Comparison of ENCODE assay signal across 23 cellular contexts in the genomic region with DNA sequence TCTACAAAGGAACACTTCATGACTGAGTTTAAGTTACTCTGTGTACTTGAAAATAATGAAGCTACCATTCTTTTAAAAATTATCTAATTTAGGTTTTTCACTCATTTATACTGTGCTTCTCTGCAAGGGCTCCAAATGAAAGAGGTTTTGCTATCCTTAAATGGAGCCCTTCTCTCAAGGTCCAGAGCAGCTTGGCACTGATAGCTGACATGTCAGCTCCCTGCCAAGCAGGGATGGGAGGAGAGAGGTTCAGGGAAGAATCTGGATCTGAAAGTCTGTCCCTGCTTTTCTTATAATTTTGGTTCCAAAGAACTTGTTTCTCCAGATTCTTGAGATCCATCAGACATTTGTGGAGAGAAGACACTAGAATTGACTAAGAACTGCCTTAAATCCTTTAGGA.
"Had no signal": no experiment of that assay in that cellular context is flagged by ENCODE, and none has a peak within 500 bp of the region (broad histone marks: within the 10 kb centered on the region; RNA-seq: fewer than 3 reads in every experiment).

No MANE protein-coding gene starts in this region.

- ATAC-seq: HepG2, SK-N-SH treated with all-trans-retinoic acid at 6 μM for 48 hours had no signal

- DNase-seq: IMR-90, Karpas-422, KG1, MG63, NCI-H1092, NCI-H1105 treated with DMSO at 0.1 percent for 48 hours, NCI-H1417 treated with DMSO at 0.1 percent for 48 hours, NCI-H146, NCI-H1694 treated with DMSO at 0.1 percent for 48 hours, NCI-H1930, NCI-H2081, NCI-H2107, NCI-H2171 treated with DMSO at 0.1 percent for 48 hours, NCI-H345, NCI-H446 treated with DMSO at 0.1 percent for 48 hours, NCI-H510A treated with DMSO at 0.1 percent for 48 hours, NCI-H526, NCI-H82, RPMI8226, SHP77 treated with DMSO at 0.1 percent for 48 hours, SJCRH30 had no signal
